2 cellular contexts compared by ENCODE assay signal in genomic region chr16:16257301-16257923, GRCh38. TPM values are rescaled to one million over a fixed set of nuclear protein-coding genes. Genes with fewer than 3 reads are reported as not detected.
"Had no signal": no experiment of that assay in that cellular context is flagged by ENCODE, and none has a peak within 500 bp of the region (broad histone marks: within the 10 kb centered on the region; RNA-seq: fewer than 3 reads in every experiment).

No MANE protein-coding gene starts in this region.

RNA-seq across cellular contexts. Expression of gene ABCC6, which starts 34.1 kb away (rescaled TPM):
- total RNA-seq: activated T-helper 2 cell treated with anti-CD3 and anti-CD28 coated beads, Interferon-gamma antibody, Interleukin-2, Interleukin-4, amounts not matched to agents 10 μg/mL and 5 μg/mL and 100 μg/mL, durations not matched to agents 14 hours and 24 hours and 36 hours had no signal
- polyA plus RNA-seq: neural cell had no signal
